In genomic region chr19:31226536-31226935, GRCh38 we compare ENCODE assay signal across 19 cellular contexts.
DNase-seq lines count a peak whose midpoint lies in the region; ATAC-seq, FAIRE-seq and TF ChIP-seq lines count a peak whose summit lies in the region.
"Had no signal": no experiment of that assay in that cellular context is flagged by ENCODE, and none has a peak within 500 bp of the region (broad histone marks: within the 10 kb centered on the region; RNA-seq: fewer than 3 reads in every experiment).

No MANE protein-coding gene starts in this region.

- H3K4me1 Mint-ChIP-seq in activated T-helper 17 cell treated with anti-CD3 and anti-CD28 coated beads, Interleukin-2, amount 50 U/mL, for 72 hours: peaks cover 3% of the 10 kb centered on the region

- peak overlapping the region; percentile 99 for H2AK5ac ChIP-seq in IMR-90 (ENCODE audit: low read depth, low read length)

- no peaks in the 10 kb centered on the region for H3K27me3 ChIP-seq in IMR-90 (ENCODE audit: control insufficient read depth, insufficient read depth, low read length)
- H3K27me3 ChIP-seq: BE2C had no signal

- TF ChIP-seq CTCF in A549 (IDR thresholded peaks at IDR 0.05) (no peak), IMR-90 (conservative IDR thresholded peaks at IDR 0.05; ENCODE audit: low read depth, low read length) (no peak), fibroblast of mammary gland (conservative IDR thresholded peaks at IDR 0.05; ENCODE audit: control insufficient read depth, insufficient read depth, low read depth, low read length) (no peak)

- ATAC-seq in A549 (no peak), IMR-90 (ENCODE audit: low read depth) (no peak)
- ATAC-seq in activated T-helper 17 cell treated with anti-CD3 and anti-CD28 coated beads, Interleukin-2, amount 50 U/mL, for 72 hours (replicated peaks): no peak
- ATAC-seq: CD8-positive, alpha-beta T cell; GM12878; K562 had no signal

- H3K4me3 ChIP-seq in A549 (no peak overlapping the region), IMR-90 (ENCODE audit: insufficient read depth, low read depth, low read length) (no peak overlapping the region), fibroblast of mammary gland (ENCODE audit: control insufficient read depth, low read depth, low read length) (no peak overlapping the region)
- H3K4me3 ChIP-seq: GM12878, K562 had no signal

- H2BK20ac ChIP-seq in IMR-90 (ENCODE audit: low read depth, low read length): peak overlapping the region; percentile 75; the same call in 1 of the 2 replicates

- H4K91ac ChIP-seq in IMR-90 (ENCODE audit: insufficient read depth, low read depth, low read length): peak overlapping the region; percentile 94; the same call in 1 of the 2 replicates

- H4K20me1 ChIP-seq in IMR-90 (ENCODE audit: insufficient read depth, low read length): no peaks in the 10 kb centered on the region

- CTCF ChIA-PET in A549 (lab: Yijun Ruan, JAX) (no interaction called here), IMR-90 (lab: Yijun Ruan, JAX) (interaction anchor here (0.6 kb wide), 1 partner anchor 12 kb away, joined by 3 read pairs; no protein-coding TSS in a partner anchor)

- 0 out of 2 replicates have a peak overlapping the region, but pooled peaks have one; percentile 16 for H3K23ac ChIP-seq in IMR-90 (ENCODE audit: low read depth, low read length)

- no peak overlapping the region for H3K4me3 Mint-ChIP-seq in activated T-helper 17 cell treated with anti-CD3 and anti-CD28 coated beads, Interleukin-2, amount 50 U/mL, for 72 hours
- H3K4me3 Mint-ChIP-seq: CD14-positive monocyte; CD8-positive, alpha-beta T cell had no signal

- H3K4me2 ChIP-seq in A549: no peak overlapping the region
- H3K4me2 ChIP-seq in IMR-90 (ENCODE audit: low read depth, low read length): no peak overlapping the region

- no peak overlapping the region for H3K56ac ChIP-seq in IMR-90 (ENCODE audit: extremely low read depth, insufficient read depth, low read length)

- TF ChIP-seq POLR2A in A549 (IDR thresholded peaks at IDR 0.05; ENCODE audit: low read length): no peak
- TF ChIP-seq POLR2A in IMR-90 (IDR thresholded peaks at IDR 0.05; ENCODE audit: low read depth, low read length): no peak

- H3K27ac Mint-ChIP-seq in activated T-helper 17 cell treated with anti-CD3 and anti-CD28 coated beads, Interleukin-2, amount 50 U/mL, for 72 hours: no peak overlapping the region
- H3K27ac Mint-ChIP-seq: CD8-positive, alpha-beta T cell had no signal

- H3K9me1 ChIP-seq in IMR-90 (ENCODE audit: insufficient read depth, low read length): peaks cover 14% of the 10 kb centered on the region

- 32% methylated on average over 2 of the region's 2 CpGs for WGBS in A549 (ENCODE audit: missing lambda C conversion rate)
- WGBS in IMR-90 (ENCODE audit: extremely low coverage in 2 of 2, insufficient read length in 1 of 2), 2 experiments: 100% methylated on average over 1 of the region's 2 CpGs; no CpG with 5 or more reads in 1 of the 2 experiments

- H3K9me3 ChIP-seq in A549 (peaks cover 3% of the 10 kb centered on the region; the same call in 1 of the 3 replicates), IMR-90 (ENCODE audit: control insufficient read depth, insufficient read depth, low read length) (no peaks in the 10 kb centered on the region)
- H3K9me3 ChIP-seq: BE2C had no signal

- no peak for TF ChIP-seq RAD21 in A549 (conservative IDR thresholded peaks at IDR 0.05 in 1 of 2, IDR thresholded peaks at IDR 0.05 in 1 of 2)
- TF ChIP-seq RAD21 in IMR-90 (IDR thresholded peaks at IDR 0.05; ENCODE audit: low read length): no peak

- no peak overlapping the region for H2AFZ ChIP-seq in IMR-90 (replicated peaks; ENCODE audit: low read length, poor library complexity)

- in situ Hi-C loops in IMR-90 (cut with MboI; ENCODE audit: low sequenced_read_pairs): no loop called here

- H3K36me3 Mint-ChIP-seq in activated T-helper 17 cell treated with anti-CD3 and anti-CD28 coated beads, Interleukin-2, amount 50 U/mL, for 72 hours (ENCODE audit: low read depth): no peaks in the 10 kb centered on the region
- H3K36me3 Mint-ChIP-seq: CD14-positive monocyte; CD8-positive, alpha-beta T cell had no signal

- H2BK15ac ChIP-seq in IMR-90 (ENCODE audit: low read depth, low read length): peak overlapping the region; percentile 98

- H2BK120ac ChIP-seq in IMR-90 (ENCODE audit: low read depth, low read length): peak overlapping the region; percentile 94

- H3K27me3 Mint-ChIP-seq in activated T-helper 17 cell treated with anti-CD3 and anti-CD28 coated beads, Interleukin-2, amount 50 U/mL, for 72 hours: no peaks in the 10 kb centered on the region

- H4K5ac ChIP-seq in IMR-90 (ENCODE audit: low read depth, low read length): peak overlapping the region; percentile 15; the same call in 1 of the 2 replicates

- peak overlapping the region; percentile 94; the same call in 1 of the 2 replicates for H3K4ac ChIP-seq in IMR-90 (ENCODE audit: low read depth, low read length)

- intact Hi-C loops in IMR-90 (cut with micrococcal nuclease): no loop called here

- DNase-seq in A549 (ENCODE audit: low read depth in 1 of 2, low spot score in 1 of 2) (no peak), EL (peak; percentile 20), IMR-90 (no peak), fibroblast of mammary gland (ENCODE audit: low read depth) (peak; percentile 68), NCI-H748 treated with DMSO at 0.1 percent for 48 hours (lab: John Stamatoyannopoulos, UW) (no peak), hypothalamus (lab: John Stamatoyannopoulos, UW) (no peak)
- no peak for DNase-seq in activated CD4-positive, alpha-beta T cell treated with anti-CD3 and anti-CD28 coated beads, Interleukin-2, amount 50 U/mL, for 48 hours
- DNase-seq: BE2C; CD8-positive, alpha-beta T cell; COR-L47; DMS153; DND-41; HCEC 1CT had no signal

- no peak for TF ChIP-seq EP300 in A549 (IDR thresholded peaks at IDR 0.05)

- no peak overlapping the region for H3K27ac ChIP-seq in A549
- no peak overlapping the region for H3K27ac ChIP-seq in IMR-90 (ENCODE audit: insufficient read depth, low read length)

- no peak overlapping the region for H3K9ac ChIP-seq in IMR-90 (ENCODE audit: low read depth, low read length)

- peak overlapping the region; percentile 82 for H3K14ac ChIP-seq in IMR-90 (replicated peaks; ENCODE audit: low read depth, low read length)

- H3K36me3 ChIP-seq in IMR-90 (ENCODE audit: control insufficient read depth, insufficient read depth, low read length): no peaks in the 10 kb centered on the region
- H3K36me3 ChIP-seq: BE2C had no signal

- H4K8ac ChIP-seq in IMR-90 (ENCODE audit: low read depth in 2 of 2, low read length in 2 of 2): peak overlapping the region in 1 of 2 experiments; percentile 50; a peak in 1 of 4 replicates

- H2AK9ac ChIP-seq in IMR-90 (replicated peaks; ENCODE audit: low read depth, low read length, poor library complexity): no peak overlapping the region

- peaks cover 14% of the 10 kb centered on the region for H3K9me3 Mint-ChIP-seq in activated T-helper 17 cell treated with anti-CD3 and anti-CD28 coated beads, Interleukin-2, amount 50 U/mL, for 72 hours

- H3K18ac ChIP-seq in IMR-90 (ENCODE audit: low read depth, low read length): peak overlapping the region; percentile 31; the same call in 1 of the 2 replicates

- H3K79me1 ChIP-seq in IMR-90 (ENCODE audit: low read depth in 1 of 2, low read length in 2 of 2): peaks cover 3 to 14% of the 10 kb centered on the region in 2 experiments; a peak in 2 of 4 replicates

- POLR2A ChIA-PET in A549 (lab: Yijun Ruan, JAX) (no interaction called here), IMR-90 (lab: Charles Lee; ENCODE audit: unreplicated experiment) (no interaction called here)

- dilution Hi-C loops in IMR-90 (cut with HindIII; ENCODE audit: low sequenced_read_pairs, unreplicated experiment): no loop called here

- no TSS peak for BruUV-seq in IMR-90 (replicated peaks; lab: Mats Ljungman, UMichigan)

- peak overlapping the region; percentile 23 for H2BK5ac ChIP-seq in IMR-90 (ENCODE audit: low read depth, low read length, poor library complexity, severe bottlenecking)

- FAIRE-seq in A549 (lab: Jason Lieb, UNC): peak; percentile 43
- FAIRE-seq: D721Med, GM12878, GM18507, K562 had no signal

- H3K4me1 ChIP-seq in A549 (no peaks in the 10 kb centered on the region), IMR-90 (ENCODE audit: control insufficient read depth, insufficient read depth, low read length) (peaks cover 22% of the 10 kb centered on the region)
- H3K4me1 ChIP-seq: BE2C had no signal

TF ChIP-seq in A549, 52 proteins besides CTCF, POLR2A, EP300 and RAD21 (continues in another document):
- no peak for TF ChIP-seq FOSL2 (IDR thresholded peaks at IDR 0.05)
- no peak for TF ChIP-seq FOSL2 (CRISPR knock-in tag; IDR thresholded peaks at IDR 0.05)
- TF ChIP-seq KDM1A (IDR thresholded peaks at IDR 0.05; ENCODE audit: low read depth): no peak
- TF ChIP-seq RCOR1 (IDR thresholded peaks at IDR 0.05; ENCODE audit: low read depth, low read length): no peak
- no peak for TF ChIP-seq HES2 (IDR thresholded peaks at IDR 0.05)
- TF ChIP-seq E2F6 (IDR thresholded peaks at IDR 0.05; ENCODE audit: borderline replicate concordance, low read depth): no peak
- TF ChIP-seq ZSCAN20 (CRISPR knock-in tag; IDR thresholded peaks at IDR 0.05): no peak

TF ChIP-seq in IMR-90, 13 proteins besides CTCF, POLR2A, EP300 and RAD21 (continues in another document):
- TF ChIP-seq MAFK (IDR thresholded peaks at IDR 0.05; ENCODE audit: low read depth, low read length) (no peak), ELK1 (IDR thresholded peaks at IDR 0.05; ENCODE audit: borderline replicate concordance, low read depth, low read length) (no peak), MAZ (IDR thresholded peaks at IDR 0.05; ENCODE audit: borderline replicate concordance, low read depth, low read length) (no peak), BHLHE40 (IDR thresholded peaks at IDR 0.05; ENCODE audit: low read depth, low read length) (no peak), CEBPB (IDR thresholded peaks at IDR 0.05; ENCODE audit: low read depth, low read length) (no peak), FOS (IDR thresholded peaks at IDR 0.05; ENCODE audit: low read depth, low read length) (no peak), NFE2L2 (IDR thresholded peaks at IDR 0.05; ENCODE audit: low read depth, low read length) (no peak), SMC3 (IDR thresholded peaks at IDR 0.05; ENCODE audit: low read depth, low read length) (no peak)

Comparison
In these comparisons a context has a peak if more than half of its experiments do, and no peak if none do; other contexts are left out.
1. DNase-seq: peak in EL (single experiment) and fibroblast of mammary gland (single experiment); none in A549 (0 of 2), IMR-90 (single experiment), activated CD4-positive, alpha-beta T cell treated with anti-CD3 and anti-CD28 coated beads, Interleukin-2, amount 50 U/mL, for 48 hours (0 of 2), NCI-H748 treated with DMSO at 0.1 percent for 48 hours (single experiment) and hypothalamus (0 of 51).